ENCODE assay signal across 16 cellular contexts in the genomic region with DNA sequence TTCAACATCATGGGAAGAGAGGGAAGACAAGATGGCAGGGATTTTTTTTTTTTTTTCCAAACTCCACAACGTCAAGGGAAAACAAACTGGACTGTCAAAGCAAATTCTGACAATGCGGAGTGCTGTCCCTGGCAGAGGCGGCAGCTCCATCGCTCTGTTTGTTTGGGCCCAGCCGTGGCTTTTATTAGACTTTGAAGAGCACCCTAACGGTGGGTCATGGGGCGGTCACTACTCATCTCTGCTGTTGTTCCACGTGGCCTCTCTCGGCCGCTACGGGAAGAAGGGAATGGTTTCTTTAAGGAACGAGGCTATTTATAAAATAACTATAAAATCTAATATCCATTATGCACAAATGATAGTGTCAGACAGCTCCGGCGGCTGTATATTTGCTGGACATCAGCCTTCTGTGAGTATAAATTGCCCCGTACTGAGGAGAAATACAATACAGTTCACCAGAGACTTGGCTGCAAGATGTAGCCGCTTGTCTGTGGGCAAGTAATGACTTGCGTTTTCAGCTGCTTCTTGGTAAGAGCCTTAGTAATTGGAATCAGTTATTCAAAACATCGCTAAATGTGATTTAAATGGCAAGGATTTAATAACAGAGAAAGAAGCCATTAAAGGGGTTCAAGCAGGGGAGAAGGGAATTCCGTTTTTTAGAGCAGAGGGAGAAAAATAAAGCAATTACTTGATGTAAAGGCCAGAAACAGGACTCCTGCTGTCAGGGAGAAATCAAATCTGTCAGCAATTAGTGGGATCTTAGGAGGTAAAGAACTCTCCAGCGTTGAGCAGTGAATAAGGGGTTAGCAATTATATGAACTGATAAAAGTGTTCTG.
DNase-seq lines count a peak whose midpoint lies in the region; ATAC-seq and TF ChIP-seq lines count a peak whose summit lies in the region.
"Had no signal": no experiment of that assay in that cellular context is flagged by ENCODE, and none has a peak within 500 bp of the region (broad histone marks: within the 10 kb centered on the region; RNA-seq: fewer than 3 reads in every experiment).

No MANE protein-coding gene starts in this region.

- H3K9me3 ChIP-seq in esophagus muscularis mucosa (no peaks in the 10 kb centered on the region), lower lobe of right lung (no peaks in the 10 kb centered on the region)

- H3K36me3 ChIP-seq in brain microvascular endothelial cell (replicated peaks) (no peaks in the 10 kb centered on the region), esophagus muscularis mucosa (no peaks in the 10 kb centered on the region), lower lobe of right lung (no peaks in the 10 kb centered on the region)

- peak; percentile 53 for DNase-seq in COR-L47 (lab: John Stamatoyannopoulos, UW)
- peak; percentile 66 for DNase-seq in NCI-H146 (lab: John Stamatoyannopoulos, UW)
- peak; percentile 7 for DNase-seq in brain microvascular endothelial cell
- peak; percentile 7 for DNase-seq in midbrain (lab: John Stamatoyannopoulos, UW)
- DNase-seq in esophagus muscularis mucosa (ENCODE audit: extremely low spot score), result no peak
- no peak for DNase-seq in lower lobe of right lung
- DNase-seq: activated CD4-positive, CD25-positive, alpha-beta regulatory T cell; activated T-cell treated with anti-CD3 and anti-CD28 coated beads, Interleukin-2, amount 50 U/mL, for 4 hours; AML-193; amniotic stem cell; effector CD4-positive, alpha-beta T cell; mesendoderm; posterior cingulate gyrus; stimulated activated CD4-positive, alpha-beta T cell treated with anti-CD3 and anti-CD28 coated beads, Interleukin-2, amount 100 ng/mL, for 24 hours had no signal

- ATAC-seq in GM21447 (IDR thresholded peaks at IDR 0.05; ENCODE audit: unreplicated experiment) (no peak), GM19395 (IDR thresholded peaks at IDR 0.05; ENCODE audit: unreplicated experiment) (no peak), lower lobe of right lung (no peak)
- ATAC-seq: activated T-cell treated with anti-CD3 and anti-CD28 coated beads, Interleukin-2, amount 50 U/mL, for 4 hours had no signal

- H3K27ac ChIP-seq in brain microvascular endothelial cell (no peak overlapping the region), esophagus muscularis mucosa (replicated peaks in 1 of 4) (peak overlapping the region in 1 of 4 donors; percentile 33), lower lobe of right lung (no peak overlapping the region)

- in situ Hi-C loops in brain microvascular endothelial cell (cut with HindIII; ENCODE audit: low pct_ligation_motif_present, low sequenced_read_pairs), result no loop called here

- TF ChIP-seq CTCF in brain microvascular endothelial cell (IDR thresholded peaks at IDR 0.05; ENCODE audit: low read depth, low read length, missing control alignments) (no peak), esophagus muscularis mucosa (IDR thresholded peaks at IDR 0.05) (no peak), lower lobe of right lung (IDR thresholded peaks at IDR 0.05) (no peak)

- intact Hi-C loops in esophagus muscularis mucosa (cut with DNase I) (loop anchor here (5.0 kb wide), 1 partner anchor 134 kb away; no protein-coding TSS in a partner anchor), lower lobe of right lung (cut with DNase I) (no loop called here)

- no peak for TF ChIP-seq POLR2A in esophagus muscularis mucosa (IDR thresholded peaks at IDR 0.05; ENCODE audit: low read depth)

- no peak for TF ChIP-seq EP300 in esophagus muscularis mucosa (IDR thresholded peaks at IDR 0.05)

- H3K4me3 ChIP-seq in brain microvascular endothelial cell (ENCODE audit: low read depth, low read length), result no peak overlapping the region
- H3K4me3 ChIP-seq in esophagus muscularis mucosa, result peak overlapping the region in 2 of 4 donors; percentile 9 to 26
- no peak overlapping the region for H3K4me3 ChIP-seq in lower lobe of right lung

- H3K4me1 ChIP-seq in esophagus muscularis mucosa (no peaks in the 10 kb centered on the region), lower lobe of right lung (no peaks in the 10 kb centered on the region)

- WGBS in esophagus muscularis mucosa, result 70% methylated on average over 20 of the region's 20 CpGs

- no peaks in the 10 kb centered on the region for H3K27me3 ChIP-seq in brain microvascular endothelial cell (replicated peaks)
- no peaks in the 10 kb centered on the region for H3K27me3 ChIP-seq in esophagus muscularis mucosa
- H3K27me3 ChIP-seq in lower lobe of right lung (ENCODE audit: low read depth), result no peaks in the 10 kb centered on the region

Comparison
In these comparisons a context has a peak if more than half of its experiments do, and no peak if none do; other contexts are left out.
1. DNase-seq: peak in COR-L47 (single experiment), NCI-H146 (single experiment), brain microvascular endothelial cell (single experiment) and midbrain (single experiment); none in esophagus muscularis mucosa (single experiment) and lower lobe of right lung (single experiment).